14 cellular contexts compared by ENCODE assay signal in genomic region chr17:6591599-6592158, GRCh38. TPM values are rescaled to one million over a fixed set of nuclear protein-coding genes. Genes with fewer than 3 reads are reported as not detected.
DNase-seq lines count a peak whose midpoint lies in the region; ATAC-seq, FAIRE-seq and TF ChIP-seq lines count a peak whose summit lies in the region.
"Had no signal": no experiment of that assay in that cellular context is flagged by ENCODE, and none has a peak within 500 bp of the region (broad histone marks: within the 10 kb centered on the region; RNA-seq: fewer than 3 reads in every experiment).

No MANE protein-coding gene starts in this region.

- peak; percentile 24 for DNase-seq in H54 (ENCODE audit: insufficient read length, low spot score)
- DNase-seq in astrocyte of the hippocampus (ENCODE audit: low read depth, low spot score), result peak; percentile 71
- DNase-seq in iris pigment epithelial cell (ENCODE audit: low read depth), result peak; percentile 93
- DNase-seq in NCI-H748 treated with DMSO at 0.1 percent for 48 hours (lab: John Stamatoyannopoulos, UW), result no peak
- no peak for DNase-seq in G401 (ENCODE audit: low spot score)
- DNase-seq in coronary artery (ENCODE audit: low spot score), result no peak
- DNase-seq: activated CD4-positive, alpha-beta T cell treated with anti-CD3 and anti-CD28 coated beads for 36 hours; activated naive CD4-positive, alpha-beta T cell; BE2C; effector CD4-positive, alpha-beta T cell had no signal

- H3K27ac ChIP-seq in 22Rv1 (peak overlapping the region; percentile 31; the same call in 1 of the 2 replicates), coronary artery (no peak overlapping the region)

- TF ChIP-seq CTCF in 22Rv1 (IDR thresholded peaks at IDR 0.05) (no peak), coronary artery (IDR thresholded peaks at IDR 0.05) (no peak)

- no peak overlapping the region for H3K4me3 ChIP-seq in coronary artery

- ATAC-seq in HG02885 (IDR thresholded peaks at IDR 0.05; ENCODE audit: poor library complexity, unreplicated experiment), result no peak
- ATAC-seq: activated CD4-positive, alpha-beta T cell treated with anti-CD3 and anti-CD28 coated beads for 36 hours; Right ventricle myocardium inferior had no signal

- in situ Hi-C loops in G401 (cut with HindIII; ENCODE audit: low sequenced_read_pairs), result no loop called here

- TF ChIP-seq POLR2A in H54 (IDR thresholded peaks at IDR 0.05; ENCODE audit: low read depth, low read length), result no peak

- FAIRE-seq in H54 (lab: Jason Lieb, UNC), result peak; percentile 82
- FAIRE-seq: islet of Langerhans had no signal

RNA-seq across cellular contexts. Expression of gene PITPNM3, which starts 35.3 kb away (rescaled TPM):
- 0.92 and 2.1 TPM in 2 replicates for total RNA-seq in G401 (2014; rRNA removed; shearing (Covaris generic))

RNA-seq across cellular contexts. Expression of gene KIAA0753, which starts 48.8 kb away (rescaled TPM):
- total RNA-seq in G401 (2014; rRNA removed; shearing (Covaris generic)), result 16.7 and 17.2 TPM in 2 replicates

RNA-seq across cellular contexts. Expression of gene TXNDC17, which starts 49.2 kb away (rescaled TPM):
- 147 and 228 TPM in 2 replicates for total RNA-seq in G401 (2014; rRNA removed; shearing (Covaris generic))

RNA-seq across cellular contexts. Expression of gene MED31, which starts 59.7 kb away (rescaled TPM):
- total RNA-seq in G401 (2014; rRNA removed; shearing (Covaris generic)), result 16.4 and 27.2 TPM in 2 replicates

RNA-seq across cellular contexts. Expression of gene C17orf100, which starts 59.9 kb away (rescaled TPM):
- total RNA-seq in G401 (2014; rRNA removed; shearing (Covaris generic)), result 2.5 and 2.8 TPM in 2 replicates

Comparison
In these comparisons a context has a peak if more than half of its experiments do, and no peak if none do; other contexts are left out.
1. DNase-seq: peak in H54 (single experiment), astrocyte of the hippocampus (single experiment) and iris pigment epithelial cell (single experiment); none in NCI-H748 treated with DMSO at 0.1 percent for 48 hours (single experiment), G401 (single experiment) and coronary artery (single experiment).